Comparison of ENCODE assay signal across 8 cellular contexts in the genomic region with DNA sequence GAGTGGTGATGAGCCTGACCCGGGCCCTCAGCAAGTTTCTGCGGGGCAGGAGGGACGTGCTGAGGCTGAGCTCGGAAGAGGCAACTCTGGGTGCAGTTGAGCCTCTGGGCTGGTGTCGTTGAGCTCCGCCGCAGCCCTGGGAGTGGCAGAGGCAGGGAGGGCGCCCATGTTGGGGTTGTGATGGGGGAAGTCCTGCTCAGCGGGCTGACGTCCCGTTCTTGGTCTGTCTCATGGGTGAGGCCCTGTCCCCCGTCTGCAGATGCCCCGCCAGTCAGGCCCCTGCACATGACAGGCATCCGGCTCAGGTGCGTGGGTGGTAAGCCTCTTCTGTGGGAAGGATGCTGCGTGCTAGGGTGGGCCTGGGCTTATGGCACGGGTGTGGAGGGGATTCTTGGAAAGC.
DNase-seq lines count a peak whose midpoint lies in the region; ATAC-seq and TF ChIP-seq lines count a peak whose summit lies in the region.

No MANE protein-coding gene starts in this region.

- intact Hi-C loops in CD4-positive, alpha-beta T cell (cut with DNase I, micrococcal nuclease), result loop anchor here (5.0 kb wide), 3 partner anchors 52 to 228 kb away; partner anchors contain the start of genes RNU6ATAC (in 1 of the 2) and RXRA (in 1 of the 2)
- intact Hi-C loops in lower lobe of right lung (cut with DNase I), result no loop called here
- intact Hi-C loops in lower leg skin (cut with DNase I; ENCODE audit: low total_unique reads), result loop anchor here (10.0 kb wide), 1 partner anchor 56 kb away; no protein-coding TSS in a partner anchor

- H3K4me1 Mint-ChIP-seq in CD4-positive, alpha-beta T cell (ENCODE audit: low read depth), result peaks cover 38% of the 10 kb centered on the region

- in situ Hi-C loops in ACHN (cut with HindIII; ENCODE audit: low pct_ligation_motif_present, low pct_unique_long_range_greater_than_20kb, low sequenced_read_pairs), result no loop called here

- 49 to 76% methylated on average over 17 of the region's 17 CpGs for WGBS in lower leg skin, 2 donors

- H3K4me3 Mint-ChIP-seq in CD4-positive, alpha-beta T cell, result peak overlapping the region; percentile 88

- H3K36me3 ChIP-seq in HEK293 (ENCODE audit: control insufficient read depth in 2 of 2, insufficient read depth in 1 of 2, low read length in 2 of 2) (no peaks in the 10 kb centered on the region), lower lobe of right lung (peaks cover 8% of the 10 kb centered on the region)

- no peaks in the 10 kb centered on the region for H3K27me3 ChIP-seq in CD4-positive, alpha-beta T cell (ENCODE audit: control insufficient read depth, insufficient read depth, low read length)
- H3K27me3 ChIP-seq in lower lobe of right lung (ENCODE audit: low read depth), result no peaks in the 10 kb centered on the region

- TF ChIP-seq POLR2A in lower leg skin (IDR thresholded peaks at IDR 0.05), result no peak

- H3K27ac Mint-ChIP-seq in CD4-positive, alpha-beta T cell, result peak overlapping the region; percentile 99

- H3K4me3 ChIP-seq in HEK293 (ENCODE audit: low read depth, low read length) (no peak overlapping the region), lower lobe of right lung (no peak overlapping the region), lower leg skin (ENCODE audit: low read depth, poor library complexity, severe bottlenecking) (no peak overlapping the region)

- H3K27ac ChIP-seq in CD4-positive, alpha-beta T cell (ENCODE audit: low read depth, low read length), result peak overlapping the region; percentile 91
- no peak overlapping the region for H3K27ac ChIP-seq in HEK293 (ENCODE audit: extremely low read depth, low read depth, low read length)
- peak overlapping the region; percentile 60 for H3K27ac ChIP-seq in lower lobe of right lung

- no peak for TF ChIP-seq CTCF in CD4-positive, alpha-beta T cell (IDR thresholded peaks at IDR 0.05)
- TF ChIP-seq CTCF in HEK293 (tag by site-specific recombination; IDR thresholded peaks at IDR 0.05), result no peak
- TF ChIP-seq CTCF in lower lobe of right lung (IDR thresholded peaks at IDR 0.05), result no peak
- no peak for TF ChIP-seq CTCF in lower leg skin (IDR thresholded peaks at IDR 0.05)

- POLR2A ChIA-PET in CD4-positive, alpha-beta T cell (lab: Charles Lee), result interaction anchor here (1.1 to 2.9 kb wide), 3 partner anchors 16 to 226 kb away, joined by 3 to 13 read pairs (median 13); partner anchors contain the start of gene RNU6ATAC
- POLR2A ChIA-PET in HEK293 (lab: Yijun Ruan, JAX), result no interaction called here

- no peaks in the 10 kb centered on the region for H3K36me3 Mint-ChIP-seq in CD4-positive, alpha-beta T cell (ENCODE audit: low read depth)

- no peaks in the 10 kb centered on the region for H3K4me1 ChIP-seq in HEK293 (ENCODE audit: control insufficient read depth, insufficient read depth, low read length)
- peaks cover 81% of the 10 kb centered on the region for H3K4me1 ChIP-seq in lower lobe of right lung

- CTCF ChIA-PET in CD4-positive, alpha-beta T cell (lab: Charles Lee), result interaction anchor here (1.8 kb wide), 1 partner anchor 53 kb away, joined by 7 read pairs; no protein-coding TSS in a partner anchor
- CTCF ChIA-PET in HEK293 (lab: Yijun Ruan, JAX), result interaction anchor here (0.6 to 0.7 kb wide), 2 partner anchors 549 to 753 kb away, joined by 3 read pairs; no protein-coding TSS in a partner anchor

- no peaks in the 10 kb centered on the region for H3K27me3 Mint-ChIP-seq in CD4-positive, alpha-beta T cell

- H3K9me3 Mint-ChIP-seq in CD4-positive, alpha-beta T cell, result peaks cover 3% of the 10 kb centered on the region

- peak; percentile 32 to 75 (median 52) for DNase-seq in CD4-positive, alpha-beta T cell
- peak; percentile 88 for DNase-seq in activated CD4-positive, alpha-beta T cell treated with anti-CD3 and anti-CD28 coated beads for 48 hours
- DNase-seq in lower lobe of right lung, result no peak
- no peak for DNase-seq in anterior cingulate cortex (lab: John Stamatoyannopoulos, UW)
- no peak for DNase-seq in lower leg skin (ENCODE audit: low spot score in 2 of 2)
- DNase-seq in mesenteric fat pad (ENCODE audit: low spot score), result no peak
- DNase-seq in ACHN, result no peak

- no peaks in the 10 kb centered on the region for H3K9me3 ChIP-seq in CD4-positive, alpha-beta T cell (ENCODE audit: control insufficient read depth, low read length)
- no peaks in the 10 kb centered on the region for H3K9me3 ChIP-seq in HEK293 (ENCODE audit: control insufficient read depth, insufficient read depth, low read depth, low read length)
- no peaks in the 10 kb centered on the region for H3K9me3 ChIP-seq in lower lobe of right lung

- peak; percentile 59 for ATAC-seq in CD4-positive, alpha-beta T cell (ENCODE audit: poor library complexity)
- ATAC-seq in lower lobe of right lung, result peak in 1 of 2 donors; percentile 5

TF ChIP-seq in HEK293, 187 proteins besides CTCF, POLR2A, EP300 and RAD21:
- TF ChIP-seq GLI4 (tag by site-specific recombination; IDR thresholded peaks at IDR 0.05), result no peak
- no peak for TF ChIP-seq ZNF626 (tag by site-specific recombination; IDR thresholded peaks at IDR 0.05)
- 0 out of 2 replicates have a peak, but pooled peaks have one; percentile 29 for TF ChIP-seq ZFHX2 (tag by site-specific recombination; conservative IDR thresholded peaks at IDR 0.05)
TF ChIP-seq in HEK293: peak in this region for 1.

Comparison
In these comparisons a context has a peak if more than half of its experiments do, and no peak if none do; other contexts are left out.
1. DNase-seq: peak in CD4-positive, alpha-beta T cell (10 of 10) and activated CD4-positive, alpha-beta T cell treated with anti-CD3 and anti-CD28 coated beads for 48 hours (single experiment); none in lower lobe of right lung (single experiment), anterior cingulate cortex (0 of 58), lower leg skin (0 of 2), mesenteric fat pad (single experiment) and ACHN (single experiment).